Comparison of ENCODE assay signal across 1 cellular context in genomic region chr17:49890852-49891251, GRCh38.
TF ChIP-seq lines count a peak whose summit lies in the region.

No MANE protein-coding gene starts in this region.

TF ChIP-seq in WTC11, 78 proteins besides CTCF, POLR2A, EP300 and RAD21:
- TF ChIP-seq ZNF532 (CRISPR knock-in tag; IDR thresholded peaks at IDR 0.05; ENCODE audit: borderline replicate concordance) = no peak
- peak; percentile 21; the same call in 1 of the 2 replicates for TF ChIP-seq ZNF121 (CRISPR knock-in tag; IDR thresholded peaks at IDR 0.05)
